Comparison of ENCODE assay signal across 2 cellular contexts in genomic region chr22:38454011-38454360, GRCh38.
A peak's percentile ranks its signal among the peaks of the same experiment; 100 is the strongest.
TF ChIP-seq lines count a peak whose summit lies in the region.

No MANE protein-coding gene starts in this region.

TF ChIP-seq in HEK293, 187 proteins besides CTCF, POLR2A, EP300 and RAD21:
- no peak for TF ChIP-seq ZNF830 (tag by site-specific recombination; IDR thresholded peaks at IDR 0.05; ENCODE audit: low read depth)
- TF ChIP-seq SETDB1 (IDR thresholded peaks at IDR 0.05; ENCODE audit: insufficient read length, low read length) = no peak
- 0 out of 2 replicates have a peak, but pooled peaks have one; percentile 6 for TF ChIP-seq ZBTB20 (tag by site-specific recombination; IDR thresholded peaks at IDR 0.05)
- TF ChIP-seq PRDM2 (tag by site-specific recombination; IDR thresholded peaks at IDR 0.05; ENCODE audit: borderline replicate concordance) = no peak
- no peak for TF ChIP-seq ZNF624 (tag by site-specific recombination; IDR thresholded peaks at IDR 0.05)
- no peak for TF ChIP-seq ZNF274 (IDR thresholded peaks at IDR 0.05; ENCODE audit: low read length)
- no peak for TF ChIP-seq ZNF274 (tag by site-specific recombination; IDR thresholded peaks at IDR 0.05; ENCODE audit: borderline replicate concordance)
- TF ChIP-seq ZNF521 (tag by site-specific recombination; IDR thresholded peaks at IDR 0.05) = no peak
- no peak for TF ChIP-seq ZNF639 (tag by site-specific recombination; IDR thresholded peaks at IDR 0.05)
- TF ChIP-seq ZNF280C (tag by site-specific recombination; IDR thresholded peaks at IDR 0.05) = no peak
- peak; percentile 56 for TF ChIP-seq ZNF398 (tag by site-specific recombination; IDR thresholded peaks at IDR 0.05)
- no peak for TF ChIP-seq ZFP69B (tag by site-specific recombination; IDR thresholded peaks at IDR 0.05)
- TF ChIP-seq GLIS1 (tag by site-specific recombination; IDR thresholded peaks at IDR 0.05) = no peak
- TF ChIP-seq ZNF654 (tag by site-specific recombination; IDR thresholded peaks at IDR 0.05; ENCODE audit: low read depth) = no peak
- no peak for TF ChIP-seq WT1 (tag by site-specific recombination; IDR thresholded peaks at IDR 0.05)

TF ChIP-seq in K562, 482 proteins besides CTCF, POLR2A, EP300 and RAD21:
- TF ChIP-seq ZNF224 (CRISPR knock-in tag; IDR thresholded peaks at IDR 0.05) (no peak), TFAP4 (CRISPR knock-in tag; IDR thresholded peaks at IDR 0.05; ENCODE audit: borderline replicate concordance) (peak; percentile 29; the same call in 1 of the 2 replicates)
